ENCODE assay signal across 9 cellular contexts in genomic region chr3:13428678-13429077, GRCh38. TPM values are rescaled to one million over a fixed set of nuclear protein-coding genes. Genes with fewer than 3 reads are reported as not detected.
DNase-seq lines count a peak whose midpoint lies in the region; ATAC-seq and TF ChIP-seq lines count a peak whose summit lies in the region.
"Not testable (repeated sequence)": the region's sequence is repeated elsewhere in the genome, so short reads cannot be mapped to it uniquely, and the experiment has no call there.
"Had no signal": no experiment of that assay in that cellular context is flagged by ENCODE, and none has a peak within 500 bp of the region (broad histone marks: within the 10 kb centered on the region; RNA-seq: fewer than 3 reads in every experiment).

No MANE protein-coding gene starts in this region.

- intact Hi-C loops in activated CD4-positive, alpha-beta T cell treated with anti-CD3 and anti-CD28 coated beads, Interleukin-2, amount 10 ng/mL, durations not matched to agents 24 days and 14 days (cut with micrococcal nuclease): not testable (repeated sequence)

- not testable (repeated sequence) for H3K9me3 Mint-ChIP-seq in CD4-positive, CD25-positive, alpha-beta regulatory T cell; T-cell; activated CD4-positive, alpha-beta T cell treated with anti-CD3 and anti-CD28 coated beads, Interleukin-2, amount 10 ng/mL, durations not matched to agents 24 days and 14 days; activated T-cell treated with anti-CD3 and anti-CD28 coated beads, Interleukin-2, amount 50 U/mL, for 72 hours; activated naive CD8-positive, alpha-beta T cell treated with anti-CD3 and anti-CD28 coated beads for 36 hours; naive thymus-derived CD8-positive, alpha-beta T cell

- H4K20me1 ChIP-seq in KMS-11 (ENCODE audit: insufficient read depth): not testable (repeated sequence)

- not testable (repeated sequence) for TF ChIP-seq CTCF in KMS-11 (conservative IDR thresholded peaks at IDR 0.05; ENCODE audit: low read depth, low read length)

- H3K36me3 Mint-ChIP-seq in CD4-positive, CD25-positive, alpha-beta regulatory T cell; T-cell; activated CD4-positive, alpha-beta T cell treated with anti-CD3 and anti-CD28 coated beads, Interleukin-2, amount 10 ng/mL, durations not matched to agents 24 days and 14 days (ENCODE audit: low read depth); activated T-cell treated with anti-CD3 and anti-CD28 coated beads, Interleukin-2, amount 50 U/mL, for 72 hours (ENCODE audit: insufficient read depth in 2 of 2); activated naive CD8-positive, alpha-beta T cell treated with anti-CD3 and anti-CD28 coated beads for 36 hours; naive thymus-derived CD8-positive, alpha-beta T cell: not testable (repeated sequence)

- peak overlapping the region; percentile 14; the same call in 1 of the 2 replicates for H2AFZ ChIP-seq in KMS-11 (ENCODE audit: low read depth)

- not testable (repeated sequence) for H3K36me3 ChIP-seq in CD4-positive, CD25-positive, alpha-beta regulatory T cell (ENCODE audit: control insufficient read depth, insufficient read depth, low read length); KMS-11 (ENCODE audit: insufficient read depth); thymus (ENCODE audit: control insufficient read depth, insufficient read depth)

- 83% methylated on average over 4 of the region's 4 CpGs for WGBS in thymus

- H3K79me2 ChIP-seq in KMS-11 (ENCODE audit: insufficient read depth, low read depth): not testable (repeated sequence)

- not testable (repeated sequence) for H3K27me3 ChIP-seq in CD4-positive, CD25-positive, alpha-beta regulatory T cell (ENCODE audit: control insufficient read depth, insufficient read depth, low read length); KMS-11 (ENCODE audit: insufficient read depth, low read depth); thymus (ENCODE audit: control insufficient read depth, insufficient read depth)

- peak overlapping the region; percentile 71 for H3K27ac ChIP-seq in CD4-positive, CD25-positive, alpha-beta regulatory T cell (ENCODE audit: insufficient read depth, low read length, poor library complexity, severe bottlenecking)
- H3K27ac ChIP-seq in KMS-11: not testable (repeated sequence)
- H3K27ac ChIP-seq in thymus (ENCODE audit: low read depth): peak overlapping the region; percentile 19

- DNase-seq in CD4-positive, CD25-positive, alpha-beta regulatory T cell; T-cell; activated CD4-positive, alpha-beta T cell treated with anti-CD3 and anti-CD28 coated beads, Interleukin-2, amount 10 ng/mL, durations not matched to agents 24 days and 14 days; activated naive CD8-positive, alpha-beta T cell treated with anti-CD3 and anti-CD28 coated beads for 36 hours; naive thymus-derived CD8-positive, alpha-beta T cell: not testable (repeated sequence)
- DNase-seq in activated T-cell treated with anti-CD3 and anti-CD28 coated beads, Interleukin-2, amount 50 U/mL, for 72 hours: peak in 1 of 2 donors; percentile 17

- H3K4me3 ChIP-seq in CD4-positive, CD25-positive, alpha-beta regulatory T cell (ENCODE audit: low read depth, low read length): peak overlapping the region; percentile 67
- not testable (repeated sequence) for H3K4me3 ChIP-seq in KMS-11 (IDR thresholded peaks at IDR 0.05; ENCODE audit: insufficient read depth, low read depth, low read length); thymus (ENCODE audit: low read length)

- not testable (repeated sequence) for H3K27me3 Mint-ChIP-seq in CD4-positive, CD25-positive, alpha-beta regulatory T cell; T-cell; activated CD4-positive, alpha-beta T cell treated with anti-CD3 and anti-CD28 coated beads, Interleukin-2, amount 10 ng/mL, durations not matched to agents 24 days and 14 days; activated T-cell treated with anti-CD3 and anti-CD28 coated beads, Interleukin-2, amount 50 U/mL, for 72 hours (ENCODE audit: low read depth); activated naive CD8-positive, alpha-beta T cell treated with anti-CD3 and anti-CD28 coated beads for 36 hours; naive thymus-derived CD8-positive, alpha-beta T cell

- not testable (repeated sequence) for ATAC-seq in CD4-positive, CD25-positive, alpha-beta regulatory T cell (ENCODE audit: low read depth in 2 of 2); T-cell (replicated peaks in 1 of 4); naive thymus-derived CD8-positive, alpha-beta T cell
- peak; percentile 63 to 67 for ATAC-seq in activated T-cell treated with anti-CD3 and anti-CD28 coated beads, Interleukin-2, amount 50 U/mL, for 72 hours (replicated peaks in 1 of 2)

- H3K4me3 Mint-ChIP-seq in CD4-positive, CD25-positive, alpha-beta regulatory T cell: peak overlapping the region in 3 of 4 donors; percentile 55 to 66 (median 66)
- peak overlapping the region in 1 of 3 donors; percentile 63 for H3K4me3 Mint-ChIP-seq in T-cell
- peak overlapping the region; percentile 39 for H3K4me3 Mint-ChIP-seq in activated CD4-positive, alpha-beta T cell treated with anti-CD3 and anti-CD28 coated beads, Interleukin-2, amount 10 ng/mL, durations not matched to agents 24 days and 14 days
- peak overlapping the region; percentile 64 to 70 for H3K4me3 Mint-ChIP-seq in activated T-cell treated with anti-CD3 and anti-CD28 coated beads, Interleukin-2, amount 50 U/mL, for 72 hours
- H3K4me3 Mint-ChIP-seq in activated naive CD8-positive, alpha-beta T cell treated with anti-CD3 and anti-CD28 coated beads for 36 hours: not testable (repeated sequence)
- H3K4me3 Mint-ChIP-seq in naive thymus-derived CD8-positive, alpha-beta T cell: peak overlapping the region in 7 of 10 donors; percentile 59 to 80 (median 75)

- H3K4me1 ChIP-seq in CD4-positive, CD25-positive, alpha-beta regulatory T cell (ENCODE audit: control insufficient read depth, insufficient read depth, low read length, poor library complexity, severe bottlenecking): peaks cover 27% of the 10 kb centered on the region
- not testable (repeated sequence) for H3K4me1 ChIP-seq in KMS-11 (ENCODE audit: low read depth, poor library complexity, severe bottlenecking); thymus (ENCODE audit: control insufficient read depth, insufficient read depth, low read length)

- H3K4me2 ChIP-seq in KMS-11: not testable (repeated sequence)

- not testable (repeated sequence) for H3K9me3 ChIP-seq in CD4-positive, CD25-positive, alpha-beta regulatory T cell (ENCODE audit: control insufficient read depth in 2 of 2, low read length in 2 of 2); thymus (ENCODE audit: control insufficient read depth)

- POLR2A ChIA-PET in T-cell (lab: Charles Lee): interaction anchor here (0.6 to 1.0 kb wide), 3 partner anchors 23 to 1520 kb away, joined by 3 read pairs; no protein-coding TSS in a partner anchor
- POLR2A ChIA-PET in naive thymus-derived CD8-positive, alpha-beta T cell (lab: Charles Lee): interaction anchor here (0.6 to 4.6 kb wide), 10 partner anchors 9 to 750 kb away, joined by 3 to 41 read pairs (median 5); partner anchors contain the start of genes LSM3, NUP210 and XPC

- H3K9ac ChIP-seq in KMS-11: not testable (repeated sequence)

- CTCF ChIA-PET in T-cell (lab: Charles Lee): interaction anchor here (0.9 to 2.6 kb wide), 5 partner anchors 10 to 24 kb away, joined by 3 to 8 read pairs (median 4); no protein-coding TSS in a partner anchor

- peak overlapping the region; percentile 87 to 93 (median 89) for H3K27ac Mint-ChIP-seq in CD4-positive, CD25-positive, alpha-beta regulatory T cell
- peak overlapping the region; percentile 87 to 88 for H3K27ac Mint-ChIP-seq in T-cell
- peak overlapping the region; percentile 80 for H3K27ac Mint-ChIP-seq in activated CD4-positive, alpha-beta T cell treated with anti-CD3 and anti-CD28 coated beads, Interleukin-2, amount 10 ng/mL, durations not matched to agents 24 days and 14 days
- H3K27ac Mint-ChIP-seq in activated T-cell treated with anti-CD3 and anti-CD28 coated beads, Interleukin-2, amount 50 U/mL, for 72 hours: peak overlapping the region; percentile 96
- H3K27ac Mint-ChIP-seq in activated naive CD8-positive, alpha-beta T cell treated with anti-CD3 and anti-CD28 coated beads for 36 hours: peak overlapping the region; percentile 92
- H3K27ac Mint-ChIP-seq in naive thymus-derived CD8-positive, alpha-beta T cell: peak overlapping the region; percentile 88 to 95 (median 92)

- H3K4me1 Mint-ChIP-seq in CD4-positive, CD25-positive, alpha-beta regulatory T cell: peaks cover 6 to 53% (median 28%) of the 10 kb centered on the region in 4 donors
- H3K4me1 Mint-ChIP-seq in T-cell: peaks cover 38 to 48% (median 44%) of the 10 kb centered on the region in 3 donors
- H3K4me1 Mint-ChIP-seq in activated CD4-positive, alpha-beta T cell treated with anti-CD3 and anti-CD28 coated beads, Interleukin-2, amount 10 ng/mL, durations not matched to agents 24 days and 14 days: peaks cover 24% of the 10 kb centered on the region
- H3K4me1 Mint-ChIP-seq in activated T-cell treated with anti-CD3 and anti-CD28 coated beads, Interleukin-2, amount 50 U/mL, for 72 hours (ENCODE audit: low read depth): peaks cover 27% of the 10 kb centered on the region
- H3K4me1 Mint-ChIP-seq in activated naive CD8-positive, alpha-beta T cell treated with anti-CD3 and anti-CD28 coated beads for 36 hours: peaks cover 31% of the 10 kb centered on the region
- H3K4me1 Mint-ChIP-seq in naive thymus-derived CD8-positive, alpha-beta T cell: peaks cover 9 to 47% (median 32%) of the 10 kb centered on the region in 4 donors

RNA-seq across cellular contexts. Expression of gene NUP210, which starts 8.6 kb away (rescaled TPM):
- total RNA-seq in CD4-positive, CD25-positive, alpha-beta regulatory T cell: 125 TPM
- 10 to 100 TPM; 42.4 to 46.9 (median 45.3) TPM for polyA plus RNA-seq in CD4-positive, CD25-positive, alpha-beta regulatory T cell
- total RNA-seq in T-cell: 100 to 1,000 TPM; 117 to 148 (median 125) TPM
- 164 and 169 TPM in 2 replicates for total RNA-seq in activated CD4-positive, alpha-beta T cell treated with anti-CD3 and anti-CD28 coated beads, Interleukin-2, amount 10 ng/mL, durations not matched to agents 24 days and 14 days
- 100 to 1,000 TPM; 138 to 144 TPM for total RNA-seq in activated T-cell treated with anti-CD3 and anti-CD28 coated beads, Interleukin-2, amount 50 U/mL, for 72 hours
- total RNA-seq in activated naive CD8-positive, alpha-beta T cell treated with anti-CD3 and anti-CD28 coated beads for 36 hours: 100 to 1,000 TPM; 127 to 131 TPM
- 100 to 1,000 TPM; 141 to 150 TPM for total RNA-seq in naive thymus-derived CD8-positive, alpha-beta T cell
- 10 to 100 TPM; 37.3 to 82.7 (median 54.8) TPM for polyA plus RNA-seq in naive thymus-derived CD8-positive, alpha-beta T cell
- polyA plus RNA-seq in thymus: 22.9 TPM
- total RNA-seq: GM23248 had no signal

RNA-seq across cellular contexts. Expression of gene HDAC11, which starts 51.4 kb away (rescaled TPM):
- total RNA-seq in CD4-positive, CD25-positive, alpha-beta regulatory T cell: 3.8 TPM
- 1 to 10 TPM; 2.1 to 8.8 (median 3.0) TPM for polyA plus RNA-seq in CD4-positive, CD25-positive, alpha-beta regulatory T cell
- 10 to 100 TPM in 1 of 5 donors, 1 to 10 TPM in 4; 5.9 to 10.4 (median 7.9) TPM for total RNA-seq in T-cell
- total RNA-seq in activated CD4-positive, alpha-beta T cell treated with anti-CD3 and anti-CD28 coated beads, Interleukin-2, amount 10 ng/mL, durations not matched to agents 24 days and 14 days: 1.5 and 2.1 TPM in 2 replicates
- total RNA-seq in activated T-cell treated with anti-CD3 and anti-CD28 coated beads, Interleukin-2, amount 50 U/mL, for 72 hours: 1 to 10 TPM; 6.2 to 8.0 TPM
- 1 to 10 TPM; 1.6 to 2.7 TPM for total RNA-seq in activated naive CD8-positive, alpha-beta T cell treated with anti-CD3 and anti-CD28 coated beads for 36 hours
- 1 to 10 TPM; 6.6 to 7.6 TPM for total RNA-seq in naive thymus-derived CD8-positive, alpha-beta T cell
- 1 to 10 TPM; 3.1 to 5.8 (median 3.7) TPM for polyA plus RNA-seq in naive thymus-derived CD8-positive, alpha-beta T cell
- 10.7 TPM for polyA plus RNA-seq in thymus
